In genomic region chr18:8333961-8334360, GRCh38 we compare ENCODE assay signal across 27 cellular contexts.
"Had no signal": no experiment of that assay in that cellular context is flagged by ENCODE, and none has a peak within 500 bp of the region (broad histone marks: within the 10 kb centered on the region; RNA-seq: fewer than 3 reads in every experiment).

No MANE protein-coding gene starts in this region.

- H3K4me2 ChIP-seq: smooth muscle cell had no signal

- H3K4me1 ChIP-seq: upper lobe of left lung had no signal

- H3K27ac Mint-ChIP-seq: activated naive CD8-positive, alpha-beta T cell; activated T-helper 2 cell treated with anti-CD3 and anti-CD28 coated beads, Interferon-gamma antibody, Interleukin-2, Interleukin-4, amounts not matched to agents 10 μg/mL and 5 μg/mL and 100 μg/mL, durations not matched to agents 14 hours and 24 hours and 36 hours; mesothelial cell of epicardium; naive thymus-derived CD8-positive, alpha-beta T cell; stimulated activated naive B cell treated with anti-CD40 and anti-IgM and Interleukin-4, amounts not matched to agents 10 μg/mL and 1 μg/mL and 100 μg/mL, for 72 hours had no signal

- H3K27me3 Mint-ChIP-seq: activated naive CD8-positive, alpha-beta T cell had no signal

- FAIRE-seq: colon, TTC549 had no signal

- H3K4me3 ChIP-seq: adrenal gland, ascending aorta, esophagus squamous epithelium, gastrocnemius medialis, left ventricle myocardium inferior, sigmoid colon, smooth muscle cell, upper lobe of left lung had no signal

- H3K36me3 ChIP-seq: adrenal gland, ascending aorta, brain microvascular endothelial cell, esophagus squamous epithelium, gastrocnemius medialis, left ventricle myocardium inferior, sigmoid colon, upper lobe of left lung had no signal

- H3K4me3 Mint-ChIP-seq: activated naive CD8-positive, alpha-beta T cell; activated T-cell treated with anti-CD3 and anti-CD28 coated beads, Interleukin-2, amount 50 U/mL, for 4 hours; mesothelial cell of epicardium; naive thymus-derived CD8-positive, alpha-beta T cell; stimulated activated naive B cell treated with anti-CD40 and anti-IgM and Interleukin-4, amounts not matched to agents 10 μg/mL and 1 μg/mL and 100 μg/mL, for 72 hours had no signal

- H3K27ac ChIP-seq: adrenal gland, ascending aorta, brain microvascular endothelial cell, esophagus squamous epithelium, gastrocnemius medialis, left ventricle myocardium inferior, sigmoid colon, upper lobe of left lung had no signal

- H3K9me3 Mint-ChIP-seq: activated T-cell treated with anti-CD3 and anti-CD28 coated beads, Interleukin-2, amount 50 U/mL, for 4 hours; activated T-helper 2 cell treated with anti-CD3 and anti-CD28 coated beads, Interferon-gamma antibody, Interleukin-2, Interleukin-4, amounts not matched to agents 10 μg/mL and 5 μg/mL and 100 μg/mL, durations not matched to agents 14 hours and 24 hours and 36 hours; mesothelial cell of epicardium; naive thymus-derived CD8-positive, alpha-beta T cell; stimulated activated naive B cell treated with anti-CD40 and anti-IgM and Interleukin-4, amounts not matched to agents 10 μg/mL and 1 μg/mL and 100 μg/mL, for 72 hours had no signal

- H3K9me3 ChIP-seq: adrenal gland, ascending aorta, esophagus squamous epithelium, gastrocnemius medialis, left ventricle myocardium inferior, sigmoid colon, upper lobe of left lung had no signal

- H3K27me3 ChIP-seq: adrenal gland, ascending aorta, brain microvascular endothelial cell, esophagus squamous epithelium, gastrocnemius medialis, sigmoid colon, upper lobe of left lung had no signal

- DNase-seq: activated CD4-positive, alpha-beta T cell treated with anti-CD3 and anti-CD28 coated beads for 1 hour; activated CD4-positive, alpha-beta T cell treated with anti-CD3 and anti-CD28 coated beads, Interleukin-2, amount 50 U/mL, for 48 hours; activated CD8-positive, alpha-beta memory T cell treated with anti-CD3 and anti-CD28 coated beads, Interleukin-2, amount 50 U/mL, for 48 hours; activated naive CD4-positive, alpha-beta T cell; activated T-cell treated with anti-CD3 and anti-CD28 coated beads, Interleukin-2, amount 50 U/mL, for 4 hours; adrenal gland; brain microvascular endothelial cell; central memory CD4-positive, alpha-beta T cell; esophagus squamous epithelium; gastrocnemius medialis; hippocampal formation; left ventricle myocardium inferior; mammary epithelial cell; naive thymus-derived CD8-positive, alpha-beta T cell; retina; sigmoid colon; stimulated activated CD4-positive, alpha-beta T cell treated with anti-CD3 and anti-CD28 coated beads, Interleukin-2, amount 100 ng/mL, for 48 hours; stimulated activated CD8-positive, alpha-beta memory T cell treated with anti-CD3 and anti-CD28 coated beads, Interleukin-4, amount 100 ng/mL, for 48 hours; stimulated activated naive B cell treated with anti-CD40 and anti-IgM and Interleukin-4, amounts not matched to agents 10 μg/mL and 1 μg/mL and 100 μg/mL, for 72 hours had no signal

- H3K4me1 Mint-ChIP-seq: naive thymus-derived CD8-positive, alpha-beta T cell; stimulated activated naive B cell treated with anti-CD40 and anti-IgM and Interleukin-4, amounts not matched to agents 10 μg/mL and 1 μg/mL and 100 μg/mL, for 72 hours had no signal

- H3K36me3 Mint-ChIP-seq: activated naive CD8-positive, alpha-beta T cell; mesothelial cell of epicardium; naive thymus-derived CD8-positive, alpha-beta T cell; stimulated activated naive B cell treated with anti-CD40 and anti-IgM and Interleukin-4, amounts not matched to agents 10 μg/mL and 1 μg/mL and 100 μg/mL, for 72 hours had no signal

- ATAC-seq: activated T-cell treated with anti-CD3 and anti-CD28 coated beads, Interleukin-2, amount 50 U/mL, for 4 hours; gastrocnemius medialis; naive thymus-derived CD8-positive, alpha-beta T cell; stimulated activated naive B cell treated with anti-CD40 and anti-IgM and Interleukin-4, amounts not matched to agents 10 μg/mL and 1 μg/mL and 100 μg/mL, for 72 hours had no signal
